In the genomic region with DNA sequence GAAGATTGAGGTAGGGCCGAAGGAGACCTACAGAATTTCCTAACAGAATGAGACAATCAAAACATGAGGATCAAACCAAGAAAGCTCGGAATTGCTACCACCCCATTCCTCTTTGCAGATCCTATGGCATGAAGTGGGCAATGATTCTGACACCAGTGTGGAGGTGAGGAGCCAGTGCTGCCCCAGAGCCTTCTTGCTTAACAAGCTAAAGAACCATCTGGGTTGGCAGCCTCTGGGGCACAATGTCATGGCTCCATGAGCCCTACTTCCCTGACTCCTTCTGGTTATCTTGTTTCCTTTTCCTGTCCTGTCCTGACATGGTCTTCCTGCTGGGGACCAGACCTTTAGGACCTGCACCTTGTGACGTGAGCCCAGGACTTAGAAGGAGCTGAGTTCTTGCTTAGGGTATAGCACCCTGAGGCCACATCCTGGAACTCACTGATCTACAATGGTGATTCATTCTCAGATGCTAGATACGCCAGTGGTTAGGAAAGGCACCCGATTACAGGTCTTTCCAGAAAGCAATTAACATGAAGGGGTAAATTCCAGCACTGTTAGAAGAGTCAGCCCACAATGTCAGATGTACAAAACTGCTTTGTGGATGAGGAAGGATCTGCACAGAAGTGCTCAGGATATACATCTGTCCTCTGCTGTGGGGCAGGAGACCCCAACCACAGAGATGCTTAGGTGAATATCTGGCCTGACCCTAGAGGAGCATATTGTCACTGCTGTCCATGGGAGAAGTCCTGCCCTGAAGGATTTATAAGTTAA, we compare ENCODE assay signal across 9 cellular contexts.
DNase-seq lines count a peak whose midpoint lies in the region; ATAC-seq, FAIRE-seq and TF ChIP-seq lines count a peak whose summit lies in the region.
"Had no signal": no experiment of that assay in that cellular context is flagged by ENCODE, and none has a peak within 500 bp of the region (broad histone marks: within the 10 kb centered on the region; RNA-seq: fewer than 3 reads in every experiment).

No MANE protein-coding gene starts in this region.

- no peaks in the 10 kb centered on the region for H3K9me3 Mint-ChIP-seq in activated T-helper 1 cell treated with anti-CD3 and anti-CD28 coated beads, Interleukin-12 subunit alpha, Interleukin-12 subunit beta, Interleukin-2, Interleukin-4 antibody, amounts not matched to agents 30 ng/mL and 10 ng/mL and 1 ng/mL, durations not matched to agents 14 hours and 24 hours and 36 hours
- H3K9me3 Mint-ChIP-seq in stimulated activated effector memory CD8-positive, alpha-beta T cell treated with anti-CD3 and anti-CD28 coated beads, Interleukin-12 subunit alpha, Interleukin-12 subunit beta, amount 100 ng/mL, for 72 hours = no peaks in the 10 kb centered on the region

- TF ChIP-seq CTCF in kidney (IDR thresholded peaks at IDR 0.05; ENCODE audit: borderline replicate concordance, extremely low read depth, insufficient read depth) = no peak

- no peaks in the 10 kb centered on the region for H3K9me3 ChIP-seq in kidney (ENCODE audit: control insufficient read depth in 1 of 2, low read length in 2 of 2)

- no peak for FAIRE-seq in kidney (lab: Jason Lieb, UNC)

- H3K27ac Mint-ChIP-seq in activated T-helper 1 cell treated with anti-CD3 and anti-CD28 coated beads, Interleukin-12 subunit alpha, Interleukin-12 subunit beta, Interleukin-2, Interleukin-4 antibody, amounts not matched to agents 30 ng/mL and 10 ng/mL and 1 ng/mL, durations not matched to agents 14 hours and 24 hours and 36 hours = peak overlapping the region; percentile 78
- H3K27ac Mint-ChIP-seq in stimulated activated effector memory CD8-positive, alpha-beta T cell treated with anti-CD3 and anti-CD28 coated beads, Interleukin-12 subunit alpha, Interleukin-12 subunit beta, amount 100 ng/mL, for 72 hours = peak overlapping the region; percentile 53

- intact Hi-C loops in activated T-helper 1 cell treated with anti-CD3 and anti-CD28 coated beads, Interleukin-12 subunit alpha, Interleukin-12 subunit beta, Interleukin-2, Interleukin-4 antibody, amounts not matched to agents 30 ng/mL and 10 ng/mL and 1 ng/mL, durations not matched to agents 14 hours and 24 hours and 36 hours (cut with micrococcal nuclease) = loop anchor here (1.0 to 10.0 kb wide), 6 partner anchors 15 to 325 kb away; a partner anchor contains a TSS
- intact Hi-C loops in kidney (cut with DNase I) = no loop called here

- no peak overlapping the region for H3K9ac ChIP-seq in kidney (ENCODE audit: low read length in 2 of 2)

- peaks cover 33% of the 10 kb centered on the region for H3K4me1 Mint-ChIP-seq in activated T-helper 1 cell treated with anti-CD3 and anti-CD28 coated beads, Interleukin-12 subunit alpha, Interleukin-12 subunit beta, Interleukin-2, Interleukin-4 antibody, amounts not matched to agents 30 ng/mL and 10 ng/mL and 1 ng/mL, durations not matched to agents 14 hours and 24 hours and 36 hours (ENCODE audit: low read depth)
- H3K4me1 Mint-ChIP-seq in stimulated activated effector memory CD8-positive, alpha-beta T cell treated with anti-CD3 and anti-CD28 coated beads, Interleukin-12 subunit alpha, Interleukin-12 subunit beta, amount 100 ng/mL, for 72 hours = peaks cover 30% of the 10 kb centered on the region

- peak overlapping the region in 1 of 2 donors; percentile 3 for H3K27ac ChIP-seq in kidney (ENCODE audit: low read depth in 2 of 2, low read length in 2 of 2)

- DNase-seq in HK-2 (ENCODE audit: unreplicated experiment) (peak; percentile 62), kidney (peak; percentile 43), NCI-H345 (lab: John Stamatoyannopoulos, UW) (no peak)
- DNase-seq in activated T-helper 1 cell treated with anti-CD3 and anti-CD28 coated beads, Interleukin-12 subunit alpha, Interleukin-12 subunit beta, Interleukin-2, Interleukin-4 antibody, amounts not matched to agents 30 ng/mL and 10 ng/mL and 1 ng/mL, durations not matched to agents 14 hours and 24 hours and 36 hours (ENCODE audit: low spot score) = peak; percentile 42
- DNase-seq in stimulated activated effector memory CD8-positive, alpha-beta T cell treated with anti-CD3 and anti-CD28 coated beads, Interleukin-12 subunit alpha, Interleukin-12 subunit beta, amount 100 ng/mL, for 72 hours (ENCODE audit: low spot score in 2 of 2) = peak; percentile 17 to 63
- DNase-seq: activated effector memory CD4-positive, alpha-beta T cell treated with Interleukin-2 at 50 U/mL for 16 hours had no signal

- H3K4me1 ChIP-seq in kidney (ENCODE audit: control insufficient read depth in 1 of 2, insufficient read depth in 1 of 2, low read depth in 1 of 2, low read length in 2 of 2) = peaks cover 8 to 16% of the 10 kb centered on the region in 2 donors

- H3K4me3 ChIP-seq in kidney (ENCODE audit: low read length in 2 of 2) = no peak overlapping the region

- no peaks in the 10 kb centered on the region for H3K27me3 Mint-ChIP-seq in activated T-helper 1 cell treated with anti-CD3 and anti-CD28 coated beads, Interleukin-12 subunit alpha, Interleukin-12 subunit beta, Interleukin-2, Interleukin-4 antibody, amounts not matched to agents 30 ng/mL and 10 ng/mL and 1 ng/mL, durations not matched to agents 14 hours and 24 hours and 36 hours (ENCODE audit: insufficient read depth)

- ATAC-seq in stimulated activated effector memory CD8-positive, alpha-beta T cell treated with anti-CD3 and anti-CD28 coated beads, Interleukin-12 subunit alpha, Interleukin-12 subunit beta, amount 100 ng/mL, for 72 hours = peak; percentile 100
- ATAC-seq in HG03378 (IDR thresholded peaks at IDR 0.05; ENCODE audit: unreplicated experiment) = no peak
- no peak for ATAC-seq in GM21619 (IDR thresholded peaks at IDR 0.05; ENCODE audit: unreplicated experiment)
- no peak for ATAC-seq in GM18867 (IDR thresholded peaks at IDR 0.05; ENCODE audit: unreplicated experiment)

- H3K36me3 ChIP-seq in kidney (ENCODE audit: control insufficient read depth in 1 of 2, insufficient read depth in 2 of 2, low read length in 2 of 2) = no peaks in the 10 kb centered on the region

- H3K4me3 Mint-ChIP-seq in activated T-helper 1 cell treated with anti-CD3 and anti-CD28 coated beads, Interleukin-12 subunit alpha, Interleukin-12 subunit beta, Interleukin-2, Interleukin-4 antibody, amounts not matched to agents 30 ng/mL and 10 ng/mL and 1 ng/mL, durations not matched to agents 14 hours and 24 hours and 36 hours = no peak overlapping the region
- H3K4me3 Mint-ChIP-seq in stimulated activated effector memory CD8-positive, alpha-beta T cell treated with anti-CD3 and anti-CD28 coated beads, Interleukin-12 subunit alpha, Interleukin-12 subunit beta, amount 100 ng/mL, for 72 hours = peak overlapping the region; percentile 19

- H3K36me3 Mint-ChIP-seq in activated T-helper 1 cell treated with anti-CD3 and anti-CD28 coated beads, Interleukin-12 subunit alpha, Interleukin-12 subunit beta, Interleukin-2, Interleukin-4 antibody, amounts not matched to agents 30 ng/mL and 10 ng/mL and 1 ng/mL, durations not matched to agents 14 hours and 24 hours and 36 hours (ENCODE audit: low read depth) = no peaks in the 10 kb centered on the region
- H3K36me3 Mint-ChIP-seq in stimulated activated effector memory CD8-positive, alpha-beta T cell treated with anti-CD3 and anti-CD28 coated beads, Interleukin-12 subunit alpha, Interleukin-12 subunit beta, amount 100 ng/mL, for 72 hours = no peaks in the 10 kb centered on the region
